Comparison of ENCODE assay signal across 2 cellular contexts in the genomic region with DNA sequence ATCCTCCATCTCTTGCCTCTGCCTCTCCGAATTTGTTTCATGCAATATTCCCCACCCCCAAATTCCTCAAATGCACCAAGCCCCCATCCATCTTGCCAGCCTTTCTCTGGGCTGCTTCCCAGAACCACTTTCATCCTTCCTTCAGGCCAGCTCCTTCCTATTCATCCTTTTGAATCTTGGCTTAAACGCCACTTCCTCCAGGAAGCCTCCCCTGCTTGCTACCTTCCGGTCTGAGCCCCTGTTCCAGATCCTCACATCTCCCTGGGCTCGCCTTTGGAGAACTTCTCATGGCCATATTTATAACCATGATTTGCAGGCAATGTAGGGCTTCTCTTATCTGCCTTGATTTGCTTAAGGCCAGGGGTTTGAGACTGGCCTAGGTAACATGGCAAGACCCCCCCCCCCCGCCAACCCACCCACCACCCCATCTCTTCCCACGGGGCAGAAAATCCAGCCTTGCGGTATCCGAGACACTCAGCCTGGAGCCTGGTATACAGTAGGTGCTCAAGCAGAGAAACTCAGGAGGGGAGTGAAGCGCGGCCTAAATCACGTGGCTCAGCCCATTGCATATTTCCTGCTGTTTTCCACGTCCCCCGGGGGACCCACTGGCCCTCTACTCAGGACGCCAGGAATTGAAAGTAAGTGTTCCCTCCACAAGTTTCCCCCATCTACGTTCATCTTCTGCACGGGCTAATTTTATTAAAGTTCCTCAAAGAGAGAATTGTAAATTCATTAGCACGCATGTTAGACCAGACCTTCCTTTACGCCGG.
TF ChIP-seq lines count a peak whose summit lies in the region.

No MANE protein-coding gene starts in this region.

TF ChIP-seq in A549, 52 proteins besides CTCF, POLR2A, EP300 and RAD21 (continued from another document):
- TF ChIP-seq, protein P1, sequence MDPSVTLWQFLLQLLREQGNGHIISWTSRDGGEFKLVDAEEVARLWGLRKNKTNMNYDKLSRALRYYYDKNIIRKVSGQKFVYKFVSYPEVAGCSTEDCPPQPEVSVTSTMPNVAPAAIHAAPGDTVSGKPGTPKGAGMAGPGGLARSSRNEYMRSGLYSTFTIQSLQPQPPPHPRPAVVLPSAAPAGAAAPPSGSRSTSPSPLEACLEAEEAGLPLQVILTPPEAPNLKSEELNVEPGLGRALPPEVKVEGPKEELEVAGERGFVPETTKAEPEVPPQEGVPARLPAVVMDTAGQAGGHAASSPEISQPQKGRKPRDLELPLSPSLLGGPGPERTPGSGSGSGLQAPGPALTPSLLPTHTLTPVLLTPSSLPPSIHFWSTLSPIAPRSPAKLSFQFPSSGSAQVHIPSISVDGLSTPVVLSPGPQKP (IDR thresholded peaks at IDR 0.05; ENCODE audit: low read depth, low read length) = no peak
- TF ChIP-seq ZFP36 (IDR thresholded peaks at IDR 0.05; ENCODE audit: borderline replicate concordance, partially characterized antibody) = peak; percentile 89
- no peak for TF ChIP-seq HEYL (CRISPR knock-in tag; IDR thresholded peaks at IDR 0.05)
- no peak for TF ChIP-seq RCOR1 (IDR thresholded peaks at IDR 0.05; ENCODE audit: low read depth, low read length)
- TF ChIP-seq POLR2AphosphoS2 (conservative IDR thresholded peaks at IDR 0.05; ENCODE audit: low read length) = no peak

TF ChIP-seq in K562, 482 proteins besides CTCF, POLR2A, EP300 and RAD21 (continued from another document):
- TF ChIP-seq, protein P2, sequence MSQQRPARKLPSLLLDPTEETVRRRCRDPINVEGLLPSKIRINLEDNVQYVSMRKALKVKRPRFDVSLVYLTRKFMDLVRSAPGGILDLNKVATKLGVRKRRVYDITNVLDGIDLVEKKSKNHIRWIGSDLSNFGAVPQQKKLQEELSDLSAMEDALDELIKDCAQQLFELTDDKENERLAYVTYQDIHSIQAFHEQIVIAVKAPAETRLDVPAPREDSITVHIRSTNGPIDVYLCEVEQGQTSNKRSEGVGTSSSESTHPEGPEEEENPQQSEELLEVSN (IDR thresholded peaks at IDR 0.05; ENCODE audit: borderline replicate concordance in 1 of 2, extremely low read depth in 1 of 2, insufficient read depth in 1 of 2, insufficient read length in 1 of 2, low read depth in 1 of 2, low read length in 1 of 2, poor library complexity in 1 of 2, severe bottlenecking in 1 of 2) = peak in 1 of 2 experiments; percentile 11
- TF ChIP-seq ZNF436 (CRISPR knock-in tag; IDR thresholded peaks at IDR 0.05) (peak; percentile 84), CTCFL (IDR thresholded peaks at IDR 0.05; ENCODE audit: borderline replicate concordance, insufficient read depth, low read depth, low read length, poor library complexity, severe bottlenecking) (no peak), BDP1 (IDR thresholded peaks at IDR 0.05; ENCODE audit: insufficient read depth, insufficient read length) (no peak), MCM2 (IDR thresholded peaks at IDR 0.05; ENCODE audit: low read depth) (no peak), RBM17 (IDR thresholded peaks at IDR 0.05; ENCODE audit: borderline replicate concordance, low read depth, low read length) (no peak), ZNF121 (CRISPR knock-in tag; conservative IDR thresholded peaks at IDR 0.05) (peak; percentile 88), USF1 (CRISPR knock-in tag; IDR thresholded peaks at IDR 0.05) (no peak), TOE1 (IDR thresholded peaks at IDR 0.05; ENCODE audit: borderline replicate concordance) (no peak), TOE1 (CRISPR knock-in tag; IDR thresholded peaks at IDR 0.05; ENCODE audit: borderline replicate concordance, low read depth) (no peak), SMARCA5 (IDR thresholded peaks at IDR 0.05) (peak; percentile 61; the same call in 1 of the 2 replicates), GTF3C2 (IDR thresholded peaks at IDR 0.05; ENCODE audit: borderline replicate concordance, extremely low read depth, insufficient read length) (no peak), ZKSCAN8 (CRISPR knock-in tag; IDR thresholded peaks at IDR 0.05) (peak; percentile 96), ZNF589 (CRISPR knock-in tag; IDR thresholded peaks at IDR 0.05; ENCODE audit: low read depth) (no peak), ZFP36 (IDR thresholded peaks at IDR 0.05; ENCODE audit: low read depth, low read length, partially characterized antibody) (peak; percentile 98), ZNF785 (CRISPR knock-in tag; IDR thresholded peaks at IDR 0.05) (no peak), ASH1L (IDR thresholded peaks at IDR 0.05; ENCODE audit: borderline replicate concordance, low read depth, partially characterized antibody) (no peak), KDM1A (IDR thresholded peaks at IDR 0.05) (peak in 1 of 2 experiments; percentile 44; a peak in 1 of 4 replicates), ELF1 (tag; IDR thresholded peaks at IDR 0.05) (no peak), ERF (CRISPR knock-in tag; IDR thresholded peaks at IDR 0.05) (no peak), ZNF696 (CRISPR knock-in tag; conservative IDR thresholded peaks at IDR 0.05) (no peak), NCOA2 (IDR thresholded peaks at IDR 0.05; ENCODE audit: partially characterized antibody in 2 of 2) (no peak), SAFB (IDR thresholded peaks at IDR 0.05; ENCODE audit: borderline replicate concordance, low read depth, low read length) (no peak), BCOR (IDR thresholded peaks at IDR 0.05) (peak; percentile 69), ZNF384 (IDR thresholded peaks at IDR 0.05; ENCODE audit: low read depth, low read length) (no peak), STAT5A (IDR thresholded peaks at IDR 0.05; ENCODE audit: borderline replicate concordance, low read length) (no peak), RBM22 (IDR thresholded peaks at IDR 0.05; ENCODE audit: low read depth, low read length, poor library complexity, severe bottlenecking) (no peak), ATF1 (CRISPR knock-in tag; IDR thresholded peaks at IDR 0.05) (no peak), ATF1 (tag; IDR thresholded peaks at IDR 0.05) (no peak), FOXA3 (CRISPR knock-in tag; conservative IDR thresholded peaks at IDR 0.05 in 1 of 2, IDR thresholded peaks at IDR 0.05 in 1 of 2) (no peak), FIP1L1 (IDR thresholded peaks at IDR 0.05; ENCODE audit: low read depth, low read length, poor library complexity, severe bottlenecking) (no peak)
- TF ChIP-seq, protein P3, sequence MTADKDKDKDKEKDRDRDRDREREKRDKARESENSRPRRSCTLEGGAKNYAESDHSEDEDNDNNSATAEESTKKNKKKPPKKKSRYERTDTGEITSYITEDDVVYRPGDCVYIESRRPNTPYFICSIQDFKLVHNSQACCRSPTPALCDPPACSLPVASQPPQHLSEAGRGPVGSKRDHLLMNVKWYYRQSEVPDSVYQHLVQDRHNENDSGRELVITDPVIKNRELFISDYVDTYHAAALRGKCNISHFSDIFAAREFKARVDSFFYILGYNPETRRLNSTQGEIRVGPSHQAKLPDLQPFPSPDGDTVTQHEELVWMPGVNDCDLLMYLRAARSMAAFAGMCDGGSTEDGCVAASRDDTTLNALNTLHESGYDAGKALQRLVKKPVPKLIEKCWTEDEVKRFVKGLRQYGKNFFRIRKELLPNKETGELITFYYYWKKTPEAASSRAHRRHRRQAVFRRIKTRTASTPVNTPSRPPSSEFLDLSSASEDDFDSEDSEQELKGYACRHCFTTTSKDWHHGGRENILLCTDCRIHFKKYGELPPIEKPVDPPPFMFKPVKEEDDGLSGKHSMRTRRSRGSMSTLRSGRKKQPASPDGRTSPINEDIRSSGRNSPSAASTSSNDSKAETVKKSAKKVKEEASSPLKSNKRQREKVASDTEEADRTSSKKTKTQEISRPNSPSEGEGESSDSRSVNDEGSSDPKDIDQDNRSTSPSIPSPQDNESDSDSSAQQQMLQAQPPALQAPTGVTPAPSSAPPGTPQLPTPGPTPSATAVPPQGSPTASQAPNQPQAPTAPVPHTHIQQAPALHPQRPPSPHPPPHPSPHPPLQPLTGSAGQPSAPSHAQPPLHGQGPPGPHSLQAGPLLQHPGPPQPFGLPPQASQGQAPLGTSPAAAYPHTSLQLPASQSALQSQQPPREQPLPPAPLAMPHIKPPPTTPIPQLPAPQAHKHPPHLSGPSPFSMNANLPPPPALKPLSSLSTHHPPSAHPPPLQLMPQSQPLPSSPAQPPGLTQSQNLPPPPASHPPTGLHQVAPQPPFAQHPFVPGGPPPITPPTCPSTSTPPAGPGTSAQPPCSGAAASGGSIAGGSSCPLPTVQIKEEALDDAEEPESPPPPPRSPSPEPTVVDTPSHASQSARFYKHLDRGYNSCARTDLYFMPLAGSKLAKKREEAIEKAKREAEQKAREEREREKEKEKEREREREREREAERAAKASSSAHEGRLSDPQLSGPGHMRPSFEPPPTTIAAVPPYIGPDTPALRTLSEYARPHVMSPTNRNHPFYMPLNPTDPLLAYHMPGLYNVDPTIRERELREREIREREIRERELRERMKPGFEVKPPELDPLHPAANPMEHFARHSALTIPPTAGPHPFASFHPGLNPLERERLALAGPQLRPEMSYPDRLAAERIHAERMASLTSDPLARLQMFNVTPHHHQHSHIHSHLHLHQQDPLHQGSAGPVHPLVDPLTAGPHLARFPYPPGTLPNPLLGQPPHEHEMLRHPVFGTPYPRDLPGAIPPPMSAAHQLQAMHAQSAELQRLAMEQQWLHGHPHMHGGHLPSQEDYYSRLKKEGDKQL (CRISPR knock-in tag; IDR thresholded peaks at IDR 0.05; ENCODE audit: borderline replicate concordance) = no peak
- TF ChIP-seq, protein P4, sequence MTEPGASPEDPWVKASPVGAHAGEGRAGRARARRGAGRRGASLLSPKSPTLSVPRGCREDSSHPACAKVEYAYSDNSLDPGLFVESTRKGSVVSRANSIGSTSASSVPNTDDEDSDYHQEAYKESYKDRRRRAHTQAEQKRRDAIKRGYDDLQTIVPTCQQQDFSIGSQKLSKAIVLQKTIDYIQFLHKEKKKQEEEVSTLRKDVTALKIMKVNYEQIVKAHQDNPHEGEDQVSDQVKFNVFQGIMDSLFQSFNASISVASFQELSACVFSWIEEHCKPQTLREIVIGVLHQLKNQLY (CRISPR knock-in tag; conservative IDR thresholded peaks at IDR 0.05) = no peak
- TF ChIP-seq, protein P5, sequence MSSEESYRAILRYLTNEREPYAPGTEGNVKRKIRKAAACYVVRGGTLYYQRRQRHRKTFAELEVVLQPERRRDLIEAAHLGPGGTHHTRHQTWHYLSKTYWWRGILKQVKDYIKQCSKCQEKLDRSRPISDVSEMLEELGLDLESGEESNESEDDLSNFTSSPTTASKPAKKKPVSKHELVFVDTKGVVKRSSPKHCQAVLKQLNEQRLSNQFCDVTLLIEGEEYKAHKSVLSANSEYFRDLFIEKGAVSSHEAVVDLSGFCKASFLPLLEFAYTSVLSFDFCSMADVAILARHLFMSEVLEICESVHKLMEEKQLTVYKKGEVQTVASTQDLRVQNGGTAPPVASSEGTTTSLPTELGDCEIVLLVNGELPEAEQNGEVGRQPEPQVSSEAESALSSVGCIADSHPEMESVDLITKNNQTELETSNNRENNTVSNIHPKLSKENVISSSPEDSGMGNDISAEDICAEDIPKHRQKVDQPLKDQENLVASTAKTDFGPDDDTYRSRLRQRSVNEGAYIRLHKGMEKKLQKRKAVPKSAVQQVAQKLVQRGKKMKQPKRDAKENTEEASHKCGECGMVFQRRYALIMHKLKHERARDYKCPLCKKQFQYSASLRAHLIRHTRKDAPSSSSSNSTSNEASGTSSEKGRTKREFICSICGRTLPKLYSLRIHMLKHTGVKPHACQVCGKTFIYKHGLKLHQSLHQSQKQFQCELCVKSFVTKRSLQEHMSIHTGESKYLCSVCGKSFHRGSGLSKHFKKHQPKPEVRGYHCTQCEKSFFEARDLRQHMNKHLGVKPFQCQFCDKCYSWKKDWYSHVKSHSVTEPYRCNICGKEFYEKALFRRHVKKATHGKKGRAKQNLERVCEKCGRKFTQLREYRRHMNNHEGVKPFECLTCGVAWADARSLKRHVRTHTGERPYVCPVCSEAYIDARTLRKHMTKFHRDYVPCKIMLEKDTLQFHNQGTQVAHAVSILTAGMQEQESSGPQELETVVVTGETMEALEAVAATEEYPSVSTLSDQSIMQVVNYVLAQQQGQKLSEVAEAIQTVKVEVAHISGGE (CRISPR knock-in tag; IDR thresholded peaks at IDR 0.05) = peak in 1 of 3 experiments; percentile 30; a peak in 1 of 6 replicates
